Comparison of ENCODE assay signal across 21 cellular contexts in genomic region chr17:50106393-50107131, GRCh38. TPM values are rescaled to one million over a fixed set of nuclear protein-coding genes. Genes with fewer than 3 reads are reported as not detected.
A peak's percentile ranks its signal among the peaks of the same experiment; 100 is the strongest.
DNase-seq lines count a peak whose midpoint lies in the region; ATAC-seq, FAIRE-seq and TF ChIP-seq lines count a peak whose summit lies in the region.
"Had no signal": no experiment of that assay in that cellular context is flagged by ENCODE, and none has a peak within 500 bp of the region (broad histone marks: within the 10 kb centered on the region; RNA-seq: fewer than 3 reads in every experiment).

No MANE protein-coding gene starts in this region.

- H3K9me2 ChIP-seq in Karpas-422 (replicated peaks; ENCODE audit: insufficient read depth, low read length) = no peaks in the 10 kb centered on the region

- ATAC-seq in heart right ventricle = no peak
- ATAC-seq in GM18502 (IDR thresholded peaks at IDR 0.05; ENCODE audit: poor library complexity, unreplicated experiment) = no peak
- ATAC-seq: HepG2 had no signal

- dilution Hi-C loops in mammary epithelial cell (cut with HindIII; ENCODE audit: low sequenced_read_pairs) = no loop called here

- FAIRE-seq in astrocyte (lab: Jason Lieb, UNC) = no peak
- FAIRE-seq: HepG2 had no signal

- H3K9me3 Mint-ChIP-seq in astrocyte (ENCODE audit: unreplicated experiment) (no peaks in the 10 kb centered on the region), nephron progenitor cell (no peaks in the 10 kb centered on the region)
- H3K9me3 Mint-ChIP-seq: H9 had no signal

- H3K9me3 ChIP-seq in left ventricle myocardium inferior (replicated peaks) (no peaks in the 10 kb centered on the region), heart right ventricle (no peaks in the 10 kb centered on the region), astrocyte (ENCODE audit: insufficient read depth, low read depth, low read length) (no peaks in the 10 kb centered on the region), mammary epithelial cell (replicated peaks; ENCODE audit: insufficient read depth, low read length) (no peaks in the 10 kb centered on the region), Karpas-422 (ENCODE audit: low read length) (no peaks in the 10 kb centered on the region)

- H2AFZ ChIP-seq in astrocyte (ENCODE audit: low read depth, low read length) (no peak overlapping the region), mammary epithelial cell (ENCODE audit: low read depth, low read length) (no peak overlapping the region), Karpas-422 (ENCODE audit: low read length) (no peak overlapping the region)
- H2AFZ ChIP-seq: GM23248 had no signal

- H3K4me3 ChIP-seq in left ventricle myocardium inferior (no peak overlapping the region), heart right ventricle (no peak overlapping the region), astrocyte (ENCODE audit: insufficient read depth, low read depth, low read length) (no peak overlapping the region), mammary epithelial cell (replicated peaks in 1 of 3; ENCODE audit: insufficient read depth in 1 of 3, low read depth in 2 of 3, low read length in 3 of 3) (no peak overlapping the region), Karpas-422 (ENCODE audit: low read length) (no peak overlapping the region)
- H3K4me3 ChIP-seq: GM23248 had no signal

- no peak overlapping the region for H3K9ac ChIP-seq in astrocyte (ENCODE audit: low read length)
- H3K9ac ChIP-seq in mammary epithelial cell (ENCODE audit: insufficient read depth, low read length) = no peak overlapping the region
- no peak overlapping the region for H3K9ac ChIP-seq in Karpas-422 (ENCODE audit: low read length)
- H3K9ac ChIP-seq: GM23248 had no signal

- no peaks in the 10 kb centered on the region for H3K79me2 ChIP-seq in astrocyte (ENCODE audit: insufficient read depth, low read length)
- H3K79me2 ChIP-seq in mammary epithelial cell (ENCODE audit: insufficient read depth, low read length) = no peaks in the 10 kb centered on the region
- H3K79me2 ChIP-seq in Karpas-422 (ENCODE audit: low read length) = no peaks in the 10 kb centered on the region

- DNase-seq in left ventricle myocardium inferior = no peak
- DNase-seq in heart right ventricle = no peak
- DNase-seq in astrocyte (ENCODE audit: low read depth) = no peak
- DNase-seq in nephron progenitor cell = peak; percentile 46
- DNase-seq in mammary epithelial cell = no peak
- no peak for DNase-seq in Karpas-422
- DNase-seq: DMS153, GM23248, H9, MV-4-11, NCI-H1105, NCI-H1436 treated with DMSO at 0.1 percent for 48 hours, NCI-H187 treated with DMSO at 0.1 percent for 48 hours, NCI-H2171 treated with DMSO at 0.1 percent for 48 hours, NCI-H524, NCI-H748 treated with DMSO at 0.1 percent for 48 hours, SHP77 treated with DMSO at 0.1 percent for 48 hours had no signal

- H3K27me3 Mint-ChIP-seq in astrocyte (ENCODE audit: low read depth, unreplicated experiment) (peaks cover 2% of the 10 kb centered on the region), nephron progenitor cell (ENCODE audit: low read depth, poor library complexity) (peaks cover 5% of the 10 kb centered on the region)

- H4K20me1 ChIP-seq in astrocyte (ENCODE audit: insufficient read depth, low read length) (peaks cover 18% of the 10 kb centered on the region), mammary epithelial cell (ENCODE audit: insufficient read depth, low read length) (no peaks in the 10 kb centered on the region), Karpas-422 (ENCODE audit: insufficient read depth, low read depth, low read length) (no peaks in the 10 kb centered on the region)

- BruUV-seq in mammary epithelial cell (replicated peaks; lab: Mats Ljungman, UMichigan) = no TSS peak

- peaks cover 8% of the 10 kb centered on the region for H3K4me1 Mint-ChIP-seq in astrocyte (ENCODE audit: low read depth, unreplicated experiment)
- H3K4me1 Mint-ChIP-seq in nephron progenitor cell = peaks cover 76% of the 10 kb centered on the region

- H3K4me3 Mint-ChIP-seq in astrocyte (ENCODE audit: unreplicated experiment) (no peak overlapping the region), nephron progenitor cell (no peak overlapping the region)
- H3K4me3 Mint-ChIP-seq: H9 had no signal

- H3K36me3 Mint-ChIP-seq in astrocyte (ENCODE audit: low read depth, unreplicated experiment) (peaks cover 25% of the 10 kb centered on the region), nephron progenitor cell (ENCODE audit: low read depth) (peaks cover 11% of the 10 kb centered on the region)

- H3K27me3 ChIP-seq in left ventricle myocardium inferior (ENCODE audit: low read depth) (no peaks in the 10 kb centered on the region), heart right ventricle (no peaks in the 10 kb centered on the region), astrocyte (ENCODE audit: insufficient read depth, low read length) (no peaks in the 10 kb centered on the region), mammary epithelial cell (ENCODE audit: insufficient read depth, low read length) (no peaks in the 10 kb centered on the region), Karpas-422 (ENCODE audit: low read length) (no peaks in the 10 kb centered on the region)

- intact Hi-C loops in left ventricle myocardium inferior (cut with micrococcal nuclease) = no loop called here
- intact Hi-C loops in heart right ventricle (cut with DNase I) = no loop called here
- intact Hi-C loops in mammary epithelial cell (cut with micrococcal nuclease) = no loop called here

- H3K36me3 ChIP-seq in left ventricle myocardium inferior = peaks cover 58% of the 10 kb centered on the region
- H3K36me3 ChIP-seq in heart right ventricle = peaks cover 0 to 82% (median 32%) of the 10 kb centered on the region in 9 donors
- H3K36me3 ChIP-seq in astrocyte (ENCODE audit: insufficient read depth, low read length) = no peaks in the 10 kb centered on the region
- H3K36me3 ChIP-seq in mammary epithelial cell (ENCODE audit: insufficient read depth, low read length) = no peaks in the 10 kb centered on the region
- H3K36me3 ChIP-seq in Karpas-422 (ENCODE audit: insufficient read depth, low read length) = no peaks in the 10 kb centered on the region

- H3K4me2 ChIP-seq in astrocyte (ENCODE audit: low read length) (no peak overlapping the region), mammary epithelial cell (ENCODE audit: insufficient read depth, low read depth, low read length) (no peak overlapping the region), Karpas-422 (ENCODE audit: low read depth, low read length, poor library complexity, severe bottlenecking) (no peak overlapping the region)

- CTCF ChIA-PET in mammary epithelial cell (lab: Charles Lee; ENCODE audit: low non-redundant PET) = interaction anchor here (0.6 kb wide), 1 partner anchor 42 kb away, joined by 3 read pairs; no protein-coding TSS in a partner anchor

- H3K4me1 ChIP-seq in left ventricle myocardium inferior (peaks cover 58% of the 10 kb centered on the region), heart right ventricle (peaks cover 9 to 48% (median 29%) of the 10 kb centered on the region in 9 donors), astrocyte (ENCODE audit: insufficient read depth, low read length) (peaks cover 7% of the 10 kb centered on the region), mammary epithelial cell (ENCODE audit: insufficient read depth, low read length) (peaks cover 30% of the 10 kb centered on the region), Karpas-422 (ENCODE audit: low read length) (peaks cover 6% of the 10 kb centered on the region)

- H3K27ac ChIP-seq in left ventricle myocardium inferior (replicated peaks) (peak overlapping the region; percentile 42), heart right ventricle (peak overlapping the region in 1 of 10 donors; percentile 21), astrocyte (ENCODE audit: low read depth, low read length) (no peak overlapping the region), mammary epithelial cell (ENCODE audit: insufficient read depth, low read depth, low read length) (no peak overlapping the region), Karpas-422 (ENCODE audit: low read length) (no peak overlapping the region)
- H3K27ac ChIP-seq: GM23248 had no signal

- TF ChIP-seq CTCF in left ventricle myocardium inferior (IDR thresholded peaks at IDR 0.05; ENCODE audit: borderline replicate concordance) (no peak), heart right ventricle (IDR thresholded peaks at IDR 0.05) (no peak), astrocyte (IDR thresholded peaks at IDR 0.05; ENCODE audit: insufficient read depth, low read depth, low read length) (no peak), nephron progenitor cell (IDR thresholded peaks at IDR 0.05) (no peak), mammary epithelial cell (conservative IDR thresholded peaks at IDR 0.05 in 1 of 2, IDR thresholded peaks at IDR 0.05 in 1 of 2; ENCODE audit: extremely low read depth in 1 of 2, insufficient read depth in 1 of 2, low read depth in 1 of 2, low read length in 2 of 2) (no peak)

- in situ Hi-C loops in mammary epithelial cell (cut with MboI; ENCODE audit: low sequenced_read_pairs in 2 of 2) = no loop called here

- WGBS in heart right ventricle, 2 donors = 69 to 73% methylated on average over 13 of the region's 13 CpGs
- 73% methylated on average over 11 of the region's 13 CpGs for WGBS in mammary epithelial cell (ENCODE audit: low coverage, missing lambda C conversion rate)

- H3K27ac Mint-ChIP-seq in astrocyte (ENCODE audit: unreplicated experiment) = peak overlapping the region; percentile 18
- H3K27ac Mint-ChIP-seq in nephron progenitor cell = peak overlapping the region; percentile 11
- H3K27ac Mint-ChIP-seq: H9 had no signal

RNA-seq across cellular contexts. Expression of gene PDK2, which starts 11.4 kb away (rescaled TPM):
- total RNA-seq in left ventricle myocardium inferior = 206 TPM
- 100 to 1,000 TPM; 161 to 337 (median 231) TPM for total RNA-seq in heart right ventricle
- 100 to 1,000 TPM in 1 of 2 donors, 10 to 100 TPM in 1; 88.1 to 129 TPM for polyA plus RNA-seq in heart right ventricle
- 25.8 and 26.8 TPM in 2 replicates for total RNA-seq in astrocyte
- total RNA-seq in mammary epithelial cell = 10 to 100 TPM; 18.2 to 24.8 TPM
- 7.7 TPM for polyA plus RNA-seq in mammary epithelial cell
- 13.5 TPM for polyA minus RNA-seq in mammary epithelial cell
- not detected in 2 replicates for total RNA-seq in Karpas-422 (2014; rRNA removed; shearing (Covaris generic); ENCODE audit: low replicate concordance)

RNA-seq across cellular contexts. Expression of gene SAMD14, which starts 23.4 kb away (rescaled TPM):
- total RNA-seq in left ventricle myocardium inferior (1.6 TPM), heart right ventricle (1 to 10 TPM; 1.5 to 3.8 (median 1.9) TPM), astrocyte (9.7 and 10.8 TPM in 2 replicates), mammary epithelial cell (under 1 TPM; 0.12 to 0.33 TPM)
- polyA plus RNA-seq in heart right ventricle (1 to 10 TPM; 1.9 to 3.8 TPM), mammary epithelial cell (0.05 TPM)
- 0.98 TPM for polyA minus RNA-seq in mammary epithelial cell
- total RNA-seq in Karpas-422 (2014; rRNA removed; shearing (Covaris generic); ENCODE audit: low replicate concordance) = not detected in 2 replicates
- total RNA-seq: HT1080 had no signal

RNA-seq across cellular contexts. Expression of gene PPP1R9B, which starts 43.9 kb away (rescaled TPM):
- 33.0 TPM for total RNA-seq in left ventricle myocardium inferior
- total RNA-seq in heart right ventricle = 10 to 100 TPM; 17.3 to 45.4 (median 26.9) TPM
- 10 to 100 TPM; 22.4 to 42.7 TPM for polyA plus RNA-seq in heart right ventricle
- total RNA-seq in astrocyte = 73.6 and 75.9 TPM in 2 replicates
- 10 to 100 TPM; 19.5 to 46.7 TPM for total RNA-seq in mammary epithelial cell
- polyA plus RNA-seq in mammary epithelial cell = 13.7 TPM
- polyA minus RNA-seq in mammary epithelial cell = 19.9 TPM
- 41.0 and 106 TPM in 2 replicates for total RNA-seq in Karpas-422 (2014; rRNA removed; shearing (Covaris generic); ENCODE audit: low replicate concordance)

RNA-seq across cellular contexts. Expression of gene ITGA3, which starts 50.7 kb away (rescaled TPM):
- total RNA-seq in left ventricle myocardium inferior (17.0 TPM), heart right ventricle (10 to 100 TPM; 12.5 to 44.2 (median 22.5) TPM), astrocyte (319 and 373 TPM in 2 replicates), mammary epithelial cell (1,000 to 10,000 TPM; 1,418 to 2,030 TPM)
- polyA plus RNA-seq in heart right ventricle (10 to 100 TPM; 26.1 to 39.9 TPM), mammary epithelial cell (1,026 TPM)
- 2,074 TPM for polyA minus RNA-seq in mammary epithelial cell
- 1.0 and 1.6 TPM in 2 replicates for total RNA-seq in Karpas-422 (2014; rRNA removed; shearing (Covaris generic); ENCODE audit: low replicate concordance)

RNA-seq across cellular contexts. Expression of gene SGCA, which starts 59.2 kb away (rescaled TPM):
- total RNA-seq in left ventricle myocardium inferior = 137 TPM
- 100 to 1,000 TPM; 136 to 204 (median 158) TPM for total RNA-seq in heart right ventricle
- 100 to 1,000 TPM; 137 to 314 TPM for polyA plus RNA-seq in heart right ventricle
- 0.32 TPM in 1 of 2 replicates, not detected in the other for total RNA-seq in astrocyte
- not detected for total RNA-seq in mammary epithelial cell
- polyA plus RNA-seq in mammary epithelial cell = not detected
- polyA minus RNA-seq in mammary epithelial cell = not detected
- not detected in 2 replicates for total RNA-seq in Karpas-422 (2014; rRNA removed; shearing (Covaris generic); ENCODE audit: low replicate concordance)
- total RNA-seq: GM23248, HepG2, HT1080, MCF 10A had no signal
- polyA plus RNA-seq: HepG2 had no signal

Comparison
In these comparisons a context has a peak if more than half of its experiments do, and no peak if none do; other contexts are left out.
1. RNA of gene PDK2, which starts 11.4 kb away (total RNA-seq): 161 to 337 TPM in heart right ventricle, 206 TPM in left ventricle myocardium inferior (single experiment), 25.8 to 26.8 TPM in astrocyte and 18.2 to 24.8 TPM in mammary epithelial cell; not detected in Karpas-422; every median in the first group is over 10 times any median in the second.